ENCODE assay signal across 8 cellular contexts in the genomic region with DNA sequence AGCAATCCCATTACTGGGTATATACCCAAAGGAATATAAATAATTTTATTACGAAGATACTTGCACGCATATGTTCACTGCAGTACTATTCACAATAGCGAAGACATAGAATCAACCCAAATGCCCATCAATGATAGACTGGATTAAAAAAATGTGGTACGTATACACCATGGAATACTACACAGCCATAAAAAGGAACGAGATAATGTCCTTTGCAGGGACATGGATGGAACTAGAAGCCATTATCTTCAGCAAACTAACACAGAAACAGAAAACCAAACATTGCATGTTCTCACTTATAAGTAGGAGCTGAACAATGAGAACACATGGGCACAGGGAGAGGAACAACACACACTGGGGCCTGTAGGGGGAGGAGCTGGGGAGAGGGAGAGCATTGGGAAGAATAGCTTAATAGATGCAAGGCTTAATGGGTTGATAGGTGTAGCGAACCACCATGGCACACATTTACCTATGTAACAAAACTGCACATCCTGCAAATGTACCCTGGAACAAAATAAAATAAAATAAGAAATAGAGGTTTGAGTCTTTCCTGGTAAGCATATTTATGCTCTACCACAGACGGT. TPM values are rescaled to one million over a fixed set of nuclear protein-coding genes. Genes with fewer than 3 reads are reported as not detected.
DNase-seq lines count a peak whose midpoint lies in the region; ATAC-seq and TF ChIP-seq lines count a peak whose summit lies in the region.
"Not testable (repeated sequence)": the region's sequence is repeated elsewhere in the genome, so short reads cannot be mapped to it uniquely, and the experiment has no call there.

No MANE protein-coding gene starts in this region.

- H3K18ac ChIP-seq in H9 (ENCODE audit: insufficient read length, low read depth, low read length), result not testable (repeated sequence)

- H3K23ac ChIP-seq in H9 (ENCODE audit: insufficient read length, low read depth, low read length), result not testable (repeated sequence)

- H3K14ac ChIP-seq in H9 (ENCODE audit: insufficient read depth, low read length), result not testable (repeated sequence)

- H3K9me3 Mint-ChIP-seq in H9; activated naive CD8-positive, alpha-beta T cell treated with anti-CD3 and anti-CD28 coated beads, Interleukin-2, amount 10 ng/mL, durations not matched to agents 7 days and 5 days: not testable (repeated sequence)

- not testable (repeated sequence) for H4K5ac ChIP-seq in H9 (ENCODE audit: insufficient read length, low read depth, low read length)

- not testable (repeated sequence) for H4K20me1 ChIP-seq in H9 (ENCODE audit: control insufficient read depth, insufficient read depth, insufficient read length)

- H3K27ac ChIP-seq in ACC112 (ENCODE audit: low read depth, low read length); H9 (ENCODE audit: insufficient read length, low read depth, low read length); psoas muscle: not testable (repeated sequence)
- peak overlapping the region; percentile 73 for H3K27ac ChIP-seq in VCaP
- H3K27ac ChIP-seq in esophagus muscularis mucosa (replicated peaks in 1 of 4), result peak overlapping the region in 1 of 4 donors; percentile 80
- H3K27ac ChIP-seq in mesodermal cell (ENCODE audit: low read depth, low read length, severe bottlenecking), result peak overlapping the region; percentile 87

- H3T11ph ChIP-seq in H9 (ENCODE audit: low read length), result not testable (repeated sequence)

- not testable (repeated sequence) for H4K91ac ChIP-seq in H9 (ENCODE audit: insufficient read length, low read depth, low read length)

- peaks cover 0 to 11% of the 10 kb centered on the region in 2 experiments for H3K4me1 Mint-ChIP-seq in H9
- peaks cover 22% of the 10 kb centered on the region for H3K4me1 Mint-ChIP-seq in activated naive CD8-positive, alpha-beta T cell treated with anti-CD3 and anti-CD28 coated beads, Interleukin-2, amount 10 ng/mL, durations not matched to agents 7 days and 5 days

- not testable (repeated sequence) for DNase-seq in H9; activated naive CD8-positive, alpha-beta T cell treated with anti-CD3 and anti-CD28 coated beads, Interleukin-2, amount 10 ng/mL, durations not matched to agents 7 days and 5 days; esophagus muscularis mucosa (ENCODE audit: extremely low spot score); psoas muscle
- DNase-seq in NCI-H69 (lab: John Stamatoyannopoulos, UW), result peak; percentile 31

- not testable (repeated sequence) for H2BK20ac ChIP-seq in H9 (ENCODE audit: low read depth, low read length, poor library complexity, severe bottlenecking)

- WGBS in H9 (ENCODE audit: extremely low coverage, insufficient read length, low lambda C conversion rate), result no CpG with 5 or more reads among the region's 7 CpGs
- WGBS in esophagus muscularis mucosa, result 93% methylated on average over 7 of the region's 7 CpGs
- WGBS in mesodermal cell (ENCODE audit: insufficient coverage in 2 of 2), 2 experiments, result 80 to 96% methylated on average over 1 to 4 of the region's 7 CpGs
- WGBS in psoas muscle, 3 donors, result 92 to 96% (median 95%) methylated on average over 7 of the region's 7 CpGs

- not testable (repeated sequence) for H3K23me2 ChIP-seq in H9 (ENCODE audit: insufficient read length, low read depth, low read length, poor library complexity, severe bottlenecking)

- intact Hi-C loops in esophagus muscularis mucosa (cut with DNase I), result not testable (repeated sequence)
- intact Hi-C loops in psoas muscle (cut with DNase I), result loop anchor here in 1 of 2 donors (10.0 kb wide), 1 partner anchor 352 kb away; the partner anchor contains the start of gene TIA1

- peaks cover 13% of the 10 kb centered on the region for H3K4me1 ChIP-seq in ACC112 (ENCODE audit: control insufficient read depth, insufficient read depth, low read length, unreplicated experiment)
- not testable (repeated sequence) for H3K4me1 ChIP-seq in H9 (ENCODE audit: insufficient read depth, low read length)
- H3K4me1 ChIP-seq in esophagus muscularis mucosa, result peaks cover 16 to 24% (median 22%) of the 10 kb centered on the region in 4 donors
- peaks cover 13% of the 10 kb centered on the region for H3K4me1 ChIP-seq in mesodermal cell (ENCODE audit: control insufficient read depth, insufficient read depth, low read length, poor library complexity, severe bottlenecking)
- H3K4me1 ChIP-seq in psoas muscle, result peaks cover 22% of the 10 kb centered on the region

- peak overlapping the region; percentile 99 for H3K4me3 Mint-ChIP-seq in H9
- H3K4me3 Mint-ChIP-seq in activated naive CD8-positive, alpha-beta T cell treated with anti-CD3 and anti-CD28 coated beads, Interleukin-2, amount 10 ng/mL, durations not matched to agents 7 days and 5 days, result peak overlapping the region; percentile 99

- peak overlapping the region in 1 of 3 experiments; percentile 97; a peak in 2 of 7 replicates for H3K27ac Mint-ChIP-seq in H9
- H3K27ac Mint-ChIP-seq in activated naive CD8-positive, alpha-beta T cell treated with anti-CD3 and anti-CD28 coated beads, Interleukin-2, amount 10 ng/mL, durations not matched to agents 7 days and 5 days, result peak overlapping the region; percentile 96

- not testable (repeated sequence) for H3K27me3 ChIP-seq in ACC112 (ENCODE audit: insufficient read depth, low read length); H9 (ENCODE audit: insufficient read depth, low read length); esophagus muscularis mucosa; psoas muscle (ENCODE audit: insufficient read depth in 3 of 3, low read length in 2 of 3)

- TF ChIP-seq CTCF in H9 (conservative IDR thresholded peaks at IDR 0.05), result peak; percentile 25; the same call in 1 of the 3 replicates
- not testable (repeated sequence) for TF ChIP-seq CTCF in VCaP (conservative IDR thresholded peaks at IDR 0.05); esophagus muscularis mucosa (IDR thresholded peaks at IDR 0.05); psoas muscle (IDR thresholded peaks at IDR 0.05)

- not testable (repeated sequence) for H3K79me1 ChIP-seq in H9 (ENCODE audit: insufficient read depth, low read depth, low read length, poor library complexity, severe bottlenecking)

- H2AK5ac ChIP-seq in H9 (ENCODE audit: insufficient read length, low read length), result not testable (repeated sequence)

- H2BK120ac ChIP-seq in H9 (ENCODE audit: low read depth, low read length, poor library complexity, severe bottlenecking), result not testable (repeated sequence)

- H3K4me3 ChIP-seq in ACC112 (ENCODE audit: low read depth, low read length) (peak overlapping the region; percentile 89), esophagus muscularis mucosa (peak overlapping the region; percentile 68 to 83 (median 72)), psoas muscle (peak overlapping the region; percentile 72)
- not testable (repeated sequence) for H3K4me3 ChIP-seq in mesodermal cell (ENCODE audit: extremely low read depth, insufficient read depth, low read length, poor library complexity, severe bottlenecking)

- not testable (repeated sequence) for H2BK12ac ChIP-seq in H9 (ENCODE audit: insufficient read length, low read depth, low read length)

- peak overlapping the region; percentile 99 for H2AFZ ChIP-seq in ACC112 (ENCODE audit: low read length, unreplicated experiment)
- H2AFZ ChIP-seq in H9 (ENCODE audit: low read length), result peak overlapping the region; percentile 98

- not testable (repeated sequence) for H3K56ac ChIP-seq in H9 (ENCODE audit: insufficient read length, low read depth, low read length)

- H3K36me3 Mint-ChIP-seq in H9 (ENCODE audit: insufficient read depth in 1 of 3, low read depth in 3 of 3), result peaks cover 9 to 27% (median 25%) of the 10 kb centered on the region in 3 experiments; a peak in 6 of 7 replicates
- peaks cover 13% of the 10 kb centered on the region for H3K36me3 Mint-ChIP-seq in activated naive CD8-positive, alpha-beta T cell treated with anti-CD3 and anti-CD28 coated beads, Interleukin-2, amount 10 ng/mL, durations not matched to agents 7 days and 5 days

- not testable (repeated sequence) for H4K8ac ChIP-seq in H9 (replicated peaks; ENCODE audit: insufficient read length, low read depth, low read length)

- not testable (repeated sequence) for ATAC-seq in activated naive CD8-positive, alpha-beta T cell treated with anti-CD3 and anti-CD28 coated beads, Interleukin-2, amount 10 ng/mL, durations not matched to agents 7 days and 5 days (ENCODE audit: low read depth); psoas muscle

- TF ChIP-seq POLR2A in esophagus muscularis mucosa (IDR thresholded peaks at IDR 0.05; ENCODE audit: low read depth), result not testable (repeated sequence)

- H3K9me3 ChIP-seq in H9 (ENCODE audit: control insufficient read depth, low read depth, low read length); esophagus muscularis mucosa; psoas muscle: not testable (repeated sequence)
- H3K9me3 ChIP-seq in mesodermal cell (ENCODE audit: control insufficient read depth, low read length), result peaks cover 11% of the 10 kb centered on the region

- peaks cover 27% of the 10 kb centered on the region for H3K79me2 ChIP-seq in ACC112 (ENCODE audit: control insufficient read depth, insufficient read depth, low read length, unreplicated experiment)
- not testable (repeated sequence) for H3K79me2 ChIP-seq in H9 (ENCODE audit: insufficient read depth, low read length)

- H3K4me2 ChIP-seq in H9 (ENCODE audit: insufficient read depth, insufficient read length, low read length), result not testable (repeated sequence)

- TF ChIP-seq EP300 in esophagus muscularis mucosa (IDR thresholded peaks at IDR 0.05), result not testable (repeated sequence)

- H2BK5ac ChIP-seq in H9 (ENCODE audit: insufficient read length, low read length), result not testable (repeated sequence)

- not testable (repeated sequence) for H3K9ac ChIP-seq in H9 (ENCODE audit: extremely low read depth, insufficient read length, low read length)

- H3K36me3 ChIP-seq in ACC112 (ENCODE audit: insufficient read depth, low read length), result peaks cover 12% of the 10 kb centered on the region
- peaks cover 13 to 26% (median 23%) of the 10 kb centered on the region in 4 donors for H3K36me3 ChIP-seq in esophagus muscularis mucosa
- H3K36me3 ChIP-seq in mesodermal cell (ENCODE audit: control insufficient read depth, insufficient read depth, low read length), result peaks cover 29% of the 10 kb centered on the region
- H3K36me3 ChIP-seq in psoas muscle (ENCODE audit: insufficient read depth in 1 of 2, low read depth in 1 of 2), result peaks cover 2 to 29% of the 10 kb centered on the region in 2 donors

- H3K27me3 Mint-ChIP-seq in H9 (ENCODE audit: low read depth); activated naive CD8-positive, alpha-beta T cell treated with anti-CD3 and anti-CD28 coated beads, Interleukin-2, amount 10 ng/mL, durations not matched to agents 7 days and 5 days: not testable (repeated sequence)

- not testable (repeated sequence) for H2BK15ac ChIP-seq in H9 (ENCODE audit: low read depth, low read length)

- not testable (repeated sequence) for H3K4ac ChIP-seq in H9 (ENCODE audit: low read depth, low read length)

- POLR2A ChIA-PET in activated naive CD8-positive, alpha-beta T cell treated with anti-CD3 and anti-CD28 coated beads, Interleukin-2, amount 10 ng/mL, durations not matched to agents 7 days and 5 days (lab: Charles Lee), result interaction anchor here (0.9 to 1.2 kb wide), 3 partner anchors 14 to 24 kb away, joined by 3 to 4 read pairs (median 3); no protein-coding TSS in a partner anchor

RNA-seq across cellular contexts. Expression of gene SNRNP27, which starts 0.8 kb away (rescaled TPM):
- total RNA-seq in H9 (2021), result 47.1 and 53.8 TPM in 2 replicates
- 10 to 100 TPM; 46.0 to 54.4 TPM for total RNA-seq in activated naive CD8-positive, alpha-beta T cell treated with anti-CD3 and anti-CD28 coated beads, Interleukin-2, amount 10 ng/mL, durations not matched to agents 7 days and 5 days
- total RNA-seq in esophagus muscularis mucosa, result 10 to 100 TPM; 53.8 to 74.9 (median 62.9) TPM
- 48.3 TPM for polyA plus RNA-seq in mesodermal cell (2013, experiment 1 of 2)
- 52.9 TPM for polyA plus RNA-seq in mesodermal cell (2013, experiment 2 of 2)
- 100 to 1,000 TPM in 1 of 4 donors, 10 to 100 TPM in 3; 78.7 to 113 (median 90.2) TPM for total RNA-seq in psoas muscle
- polyA plus RNA-seq in psoas muscle, result 100 to 1,000 TPM in 1 of 3 donors, 10 to 100 TPM in 2; 75.9 to 215 (median 83.3) TPM

RNA-seq across cellular contexts. Expression of gene MXD1, which starts 22.0 kb away (rescaled TPM):
- total RNA-seq in H9 (2021) (3.7 and 5.5 TPM in 2 replicates), esophagus muscularis mucosa (10 to 100 TPM in 2 of 4 donors, 1 to 10 TPM in 2; 7.7 to 21.2 (median 11.5) TPM), psoas muscle (10 to 100 TPM in 1 of 4 donors, 1 to 10 TPM in 3; 6.4 to 11.9 (median 7.6) TPM)
- 10 to 100 TPM; 14.1 to 14.3 TPM for total RNA-seq in activated naive CD8-positive, alpha-beta T cell treated with anti-CD3 and anti-CD28 coated beads, Interleukin-2, amount 10 ng/mL, durations not matched to agents 7 days and 5 days
- polyA plus RNA-seq in mesodermal cell (2013, experiment 1 of 2), result 4.9 TPM
- polyA plus RNA-seq in mesodermal cell (2013, experiment 2 of 2), result 4.9 TPM
- 1 to 10 TPM; 2.8 to 3.9 (median 3.3) TPM for polyA plus RNA-seq in psoas muscle
